ENCODE assay signal across 8 cellular contexts in genomic region chr4:184382189-184382846, GRCh38.
DNase-seq lines count a peak whose midpoint lies in the region; ATAC-seq and TF ChIP-seq lines count a peak whose summit lies in the region.

No MANE protein-coding gene starts in this region.

- no peaks in the 10 kb centered on the region for H3K27me3 Mint-ChIP-seq in activated naive CD8-positive, alpha-beta T cell treated with anti-CD3 and anti-CD28 coated beads, Interleukin-2, amount 50 U/mL, for 24 hours

- no peak overlapping the region for H3K4me3 ChIP-seq in sigmoid colon

- H3K27ac ChIP-seq in KOPT-K1 (ENCODE audit: low read depth, low read length, poor library complexity, severe bottlenecking), result peak overlapping the region; percentile 87
- peak overlapping the region in 3 of 4 donors; percentile 3 to 84 (median 81) for H3K27ac ChIP-seq in sigmoid colon

- H3K4me1 Mint-ChIP-seq in activated naive CD8-positive, alpha-beta T cell treated with anti-CD3 and anti-CD28 coated beads, Interleukin-2, amount 50 U/mL, for 24 hours, result peaks cover 69% of the 10 kb centered on the region

- H3K36me3 ChIP-seq in KOPT-K1 (ENCODE audit: insufficient read depth, low read length) (peaks cover 9% of the 10 kb centered on the region; the same call in 1 of the 2 replicates), sigmoid colon (peaks cover 0 to 8% (median 3%) of the 10 kb centered on the region in 4 donors)

- TF ChIP-seq CTCF in sigmoid colon (IDR thresholded peaks at IDR 0.05), result no peak

- 13 to 20% methylated on average over 12 of the region's 12 CpGs for WGBS in sigmoid colon, 2 donors

- peak overlapping the region; percentile 46 for H3K4me3 Mint-ChIP-seq in activated naive CD8-positive, alpha-beta T cell treated with anti-CD3 and anti-CD28 coated beads, Interleukin-2, amount 50 U/mL, for 24 hours

- ATAC-seq in GM18870 (IDR thresholded peaks at IDR 0.05; ENCODE audit: unreplicated experiment), result peak; percentile 28
- peak; percentile 68 for ATAC-seq in activated naive CD8-positive, alpha-beta T cell treated with anti-CD3 and anti-CD28 coated beads, Interleukin-2, amount 50 U/mL, for 24 hours

- no peak for TF ChIP-seq POLR2A in sigmoid colon (IDR thresholded peaks at IDR 0.05)

- no peaks in the 10 kb centered on the region for H3K27me3 ChIP-seq in sigmoid colon

- peaks cover 0 to 50% (median 47%) of the 10 kb centered on the region in 4 donors for H3K4me1 ChIP-seq in sigmoid colon

- peak overlapping the region; percentile 51 for H3K27ac Mint-ChIP-seq in activated naive CD8-positive, alpha-beta T cell treated with anti-CD3 and anti-CD28 coated beads, Interleukin-2, amount 50 U/mL, for 24 hours

- H3K36me3 Mint-ChIP-seq in activated naive CD8-positive, alpha-beta T cell treated with anti-CD3 and anti-CD28 coated beads, Interleukin-2, amount 50 U/mL, for 24 hours (ENCODE audit: low read depth), result peaks cover 18% of the 10 kb centered on the region

- TF ChIP-seq EP300 in sigmoid colon (IDR thresholded peaks at IDR 0.05), result no peak

- no peaks in the 10 kb centered on the region for H3K9me3 ChIP-seq in KOPT-K1 (ENCODE audit: insufficient read depth, low read length, poor library complexity, severe bottlenecking)
- H3K9me3 ChIP-seq in sigmoid colon, result no peaks in the 10 kb centered on the region

- intact Hi-C loops in sigmoid colon (cut with DNase I), result loop anchor here (5.0 kb wide), 4 partner anchors 35 to 155 kb away; partner anchors contain the start of gene IRF2

- H3K9me3 Mint-ChIP-seq in activated naive CD8-positive, alpha-beta T cell treated with anti-CD3 and anti-CD28 coated beads, Interleukin-2, amount 50 U/mL, for 24 hours, result no peaks in the 10 kb centered on the region

- DNase-seq in activated naive CD8-positive, alpha-beta T cell treated with anti-CD3 and anti-CD28 coated beads, Interleukin-2, amount 50 U/mL, for 24 hours, result no peak
- DNase-seq in sigmoid colon (no peak), ecto neural progenitor cell (ENCODE audit: low spot score) (no peak), NCI-H1436 (lab: John Stamatoyannopoulos, UW) (no peak), NCI-H82 treated with DMSO at 0.1 percent for 48 hours (lab: John Stamatoyannopoulos, UW; ENCODE audit: unreplicated experiment) (no peak), T1000 (lab: John Stamatoyannopoulos, UW) (no peak)
